In the genomic region with DNA sequence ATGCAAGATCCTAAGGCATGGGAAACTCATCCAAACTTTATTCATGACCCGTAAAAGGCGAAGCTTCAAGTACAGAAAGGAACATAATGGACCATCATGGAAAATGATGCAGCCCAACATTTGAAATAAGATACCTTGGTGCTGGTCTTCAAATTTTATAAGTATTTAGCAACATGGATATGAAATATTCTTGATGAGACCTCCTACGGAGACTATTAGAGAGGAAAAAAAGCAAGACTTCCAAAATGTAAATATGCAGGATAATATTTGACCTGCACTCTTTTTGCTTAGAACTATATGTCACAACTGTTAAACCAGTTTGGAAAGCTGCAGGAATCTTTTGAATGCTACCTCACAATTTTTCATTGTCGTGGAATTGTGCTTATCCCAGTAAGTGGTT, we compare ENCODE assay signal across 5 cellular contexts.
"Had no signal": no experiment of that assay in that cellular context is flagged by ENCODE, and none has a peak within 500 bp of the region (broad histone marks: within the 10 kb centered on the region; RNA-seq: fewer than 3 reads in every experiment).

No MANE protein-coding gene starts in this region.

- H3K4me3 ChIP-seq: GM23338, K562 had no signal

- ATAC-seq: GM23338, K562 had no signal

- H3K4me2 ChIP-seq: GM23338 had no signal

- DNase-seq: H9, HCEC 1CT, IMR-90 had no signal

- H2AFZ ChIP-seq: GM23338 had no signal
